In the genomic region with DNA sequence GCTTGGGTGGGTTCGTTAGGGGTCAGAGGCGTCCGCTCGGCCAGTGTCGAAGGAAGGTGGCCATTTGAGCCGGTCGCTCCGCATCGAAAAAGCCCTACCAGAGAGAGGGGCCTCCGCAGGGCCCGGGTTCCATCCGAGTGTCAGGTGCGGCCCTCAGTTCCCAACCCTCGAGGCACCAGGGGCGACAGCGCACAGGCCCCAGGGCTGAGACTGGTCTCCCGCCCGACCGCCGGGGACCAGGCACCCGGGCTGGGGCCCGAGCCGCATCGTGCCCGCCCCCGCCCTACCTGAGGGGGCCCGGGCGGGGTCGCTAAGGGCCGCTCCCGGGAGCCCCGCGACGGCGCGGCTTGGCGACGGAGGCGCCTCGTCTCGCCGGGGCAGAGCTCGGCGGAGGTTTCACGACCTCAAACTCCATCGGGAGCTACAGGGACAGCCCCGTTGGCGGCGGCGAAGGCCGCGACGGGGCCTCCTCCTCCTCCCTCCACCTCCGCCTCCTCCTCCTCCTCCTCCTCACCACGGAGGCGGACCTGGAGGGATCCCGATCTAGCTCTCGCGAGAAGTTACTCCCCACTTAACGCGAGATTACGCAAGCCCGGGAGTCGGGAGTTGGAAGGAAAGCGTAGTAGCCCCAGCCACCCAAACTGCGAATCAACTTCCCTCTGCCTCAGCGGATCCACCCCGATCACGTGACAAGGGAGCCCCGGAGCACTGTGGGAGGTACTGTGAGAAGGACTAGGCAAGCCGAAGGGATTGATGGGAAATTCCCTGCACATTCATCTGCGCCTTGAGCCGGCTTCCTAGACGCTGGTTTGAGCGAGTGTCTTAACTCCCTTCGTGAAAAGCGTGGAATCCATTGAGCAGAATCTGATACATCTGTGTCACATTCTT, we compare ENCODE assay signal across 8 cellular contexts. TPM values are rescaled to one million over a fixed set of nuclear protein-coding genes. Genes with fewer than 3 reads are reported as not detected.
DNase-seq lines count a peak whose midpoint lies in the region; ATAC-seq and TF ChIP-seq lines count a peak whose summit lies in the region.

A gene with protein sequence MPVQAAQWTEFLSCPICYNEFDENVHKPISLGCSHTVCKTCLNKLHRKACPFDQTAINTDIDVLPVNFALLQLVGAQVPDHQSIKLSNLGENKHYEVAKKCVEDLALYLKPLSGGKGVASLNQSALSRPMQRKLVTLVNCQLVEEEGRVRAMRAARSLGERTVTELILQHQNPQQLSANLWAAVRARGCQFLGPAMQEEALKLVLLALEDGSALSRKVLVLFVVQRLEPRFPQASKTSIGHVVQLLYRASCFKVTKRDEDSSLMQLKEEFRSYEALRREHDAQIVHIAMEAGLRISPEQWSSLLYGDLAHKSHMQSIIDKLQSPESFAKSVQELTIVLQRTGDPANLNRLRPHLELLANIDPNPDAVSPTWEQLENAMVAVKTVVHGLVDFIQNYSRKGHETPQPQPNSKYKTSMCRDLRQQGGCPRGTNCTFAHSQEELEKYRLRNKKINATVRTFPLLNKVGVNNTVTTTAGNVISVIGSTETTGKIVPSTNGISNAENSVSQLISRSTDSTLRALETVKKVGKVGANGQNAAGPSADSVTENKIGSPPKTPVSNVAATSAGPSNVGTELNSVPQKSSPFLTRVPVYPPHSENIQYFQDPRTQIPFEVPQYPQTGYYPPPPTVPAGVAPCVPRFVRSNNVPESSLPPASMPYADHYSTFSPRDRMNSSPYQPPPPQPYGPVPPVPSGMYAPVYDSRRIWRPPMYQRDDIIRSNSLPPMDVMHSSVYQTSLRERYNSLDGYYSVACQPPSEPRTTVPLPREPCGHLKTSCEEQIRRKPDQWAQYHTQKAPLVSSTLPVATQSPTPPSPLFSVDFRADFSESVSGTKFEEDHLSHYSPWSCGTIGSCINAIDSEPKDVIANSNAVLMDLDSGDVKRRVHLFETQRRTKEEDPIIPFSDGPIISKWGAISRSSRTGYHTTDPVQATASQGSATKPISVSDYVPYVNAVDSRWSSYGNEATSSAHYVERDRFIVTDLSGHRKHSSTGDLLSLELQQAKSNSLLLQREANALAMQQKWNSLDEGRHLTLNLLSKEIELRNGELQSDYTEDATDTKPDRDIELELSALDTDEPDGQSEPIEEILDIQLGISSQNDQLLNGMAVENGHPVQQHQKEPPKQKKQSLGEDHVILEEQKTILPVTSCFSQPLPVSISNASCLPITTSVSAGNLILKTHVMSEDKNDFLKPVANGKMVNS (minus strand): TSS at position 537 of the 888 bp plus-strand sequence. CDS start 7,850 bp downstream, outside the sequence.

- TSS peak; percentile 91 for BruUV-seq in PC-9 (replicated peaks; lab: Mats Ljungman, UMichigan)

- H3K9me2 ChIP-seq in PC-9 (ENCODE audit: insufficient read depth), result no peaks in the 10 kb centered on the region

- no peak for TF ChIP-seq CTCF in PC-9 (conservative IDR thresholded peaks at IDR 0.05)
- TF ChIP-seq CTCF in mucosa of descending colon (IDR thresholded peaks at IDR 0.05), result no peak

- peak; percentile 98 for DNase-seq in DMS153 treated with DMSO at 0.1 percent for 48 hours (lab: John Stamatoyannopoulos, UW; ENCODE audit: unreplicated experiment)
- peak; percentile 100 for DNase-seq in Jurkat, Clone E6-1 (ENCODE audit: low read depth, low spot score)
- peak; percentile 98 to 99 for DNase-seq in PC-9
- DNase-seq in activated T-cell treated with anti-CD3 and anti-CD28 coated beads, Interleukin-2, amount 50 U/mL, for 1 hour, result peak; percentile 95
- peak; percentile 97 for DNase-seq in epithelial cell of prostate (ENCODE audit: low read depth, low spot score)
- peak; percentile 95 to 99 (median 98) for DNase-seq in mucosa of descending colon
- DNase-seq in stimulated activated CD8-positive, alpha-beta memory T cell treated with anti-CD3 and anti-CD28 coated beads, Interleukin-4, amount 100 ng/mL, for 24 hours (ENCODE audit: low read depth), result peak; percentile 93

- POLR2A ChIA-PET in PC-9 (lab: Charles Lee; ENCODE audit: unreplicated experiment), result interaction anchor here (0.5 to 0.9 kb wide), 12 partner anchors 26 to 1222 kb away, joined by 3 to 8 read pairs (median 3); a partner anchor contains a TSS

- peak within 1 kb of the TSS; percentile 92 for H3K4me3 ChIP-seq in Jurkat, Clone E6-1 (ENCODE audit: low read length)
- peak within 1 kb of the TSS; percentile 100 for H3K4me3 ChIP-seq in PC-9
- H3K4me3 ChIP-seq in mucosa of descending colon, result peak within 1 kb of the TSS; percentile 99

- CTCF ChIA-PET in PC-9 (lab: Charles Lee), result interaction anchor here (0.7 kb wide), 1 partner anchor 675 kb away, joined by 3 read pairs; no protein-coding TSS in a partner anchor

- H3K27me3 ChIP-seq in PC-9 (ENCODE audit: insufficient read depth, low read depth), result no peaks in the 10 kb centered on the region

- peaks cover 13% of the 10 kb centered on the region; the same call in 1 of the 2 replicates for H4K20me1 ChIP-seq in PC-9 (ENCODE audit: insufficient read depth)

- H3K4me2 ChIP-seq in PC-9, result peak within 1 kb of the TSS; percentile 95

- peak; percentile 85 for ATAC-seq in GM21619 (IDR thresholded peaks at IDR 0.05; ENCODE audit: unreplicated experiment)
- ATAC-seq in mucosa of descending colon, result peak; percentile 98

- H2AFZ ChIP-seq in PC-9, result peak within 1 kb of the TSS; percentile 91

- peaks cover 7% of the 10 kb centered on the region; the same call in 1 of the 2 replicates for H3K36me3 ChIP-seq in PC-9 (ENCODE audit: low read depth)
- no peaks in the 10 kb centered on the region for H3K36me3 ChIP-seq in mucosa of descending colon (ENCODE audit: low read depth)

- H3K27ac ChIP-seq in PC-9 (peak within 1 kb of the TSS; percentile 80), epithelial cell of prostate (peak within 1 kb of the TSS; percentile 84)

- peaks cover 30% of the 10 kb centered on the region for H3F3A ChIP-seq in PC-9 (ENCODE audit: insufficient read depth, low read depth)

- peaks cover 54% of the 10 kb centered on the region for H3K79me2 ChIP-seq in PC-9 (ENCODE audit: low read depth)

- intact Hi-C loops in PC-9 (cut with micrococcal nuclease; ENCODE audit: unreplicated experiment), result loop anchor here (1.0 kb wide), 4 partner anchors 8 to 86 kb away; a partner anchor contains a TSS
- intact Hi-C loops in mucosa of descending colon (cut with DNase I, micrococcal nuclease), result no loop called here

- H3K9me3 ChIP-seq in PC-9 (ENCODE audit: insufficient read depth, low read depth), result no peaks in the 10 kb centered on the region
- no peaks in the 10 kb centered on the region for H3K9me3 ChIP-seq in mucosa of descending colon

- H3K4me1 ChIP-seq in PC-9 (replicated peaks; ENCODE audit: insufficient read depth) (peaks cover 19% of the 10 kb centered on the region), mucosa of descending colon (ENCODE audit: low read depth) (peaks cover 11% of the 10 kb centered on the region)

RNA-seq across cellular contexts. Expression of the gene that starts here (rescaled TPM):
- 16.0 TPM for polyA plus RNA-seq in Jurkat, Clone E6-1 (2012; ENCODE audit: insufficient read depth, insufficient read length)
- total RNA-seq in PC-9 (2021), result 58.8 and 59.3 TPM in 2 replicates
- 10 to 100 TPM; 32.0 to 56.3 (median 33.0) TPM for total RNA-seq in mucosa of descending colon

Comparison
In these comparisons a context has a peak if more than half of its experiments do, and no peak if none do; other contexts are left out.
1. Peak in every context shown above with its lines: DNase-seq, ATAC-seq, H3K4me3 ChIP-seq and H3K27ac ChIP-seq.